8 cellular contexts compared by ENCODE assay signal in the genomic region with DNA sequence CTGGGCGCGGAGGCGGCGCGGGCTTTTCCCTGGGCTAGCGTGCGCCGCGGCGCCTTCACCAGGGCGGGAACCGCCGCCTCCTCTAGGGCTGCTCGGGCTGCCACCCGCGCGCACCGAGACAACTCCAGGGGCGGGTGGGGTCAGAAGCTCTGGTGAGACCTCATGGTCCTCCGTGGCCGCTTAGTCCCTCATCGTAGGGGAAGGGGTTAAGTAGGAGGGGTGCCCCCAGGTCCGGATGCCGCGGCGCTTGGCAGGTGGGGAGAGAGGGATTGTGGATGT. TPM values are rescaled to one million over a fixed set of nuclear protein-coding genes. Genes with fewer than 3 reads are reported as not detected.
DNase-seq lines count a peak whose midpoint lies in the region; ATAC-seq, FAIRE-seq and TF ChIP-seq lines count a peak whose summit lies in the region.

No MANE protein-coding gene starts in this region.

- ATAC-seq in K562: peak; percentile 45
- ATAC-seq in HG02759 (IDR thresholded peaks at IDR 0.05; ENCODE audit: unreplicated experiment): no peak
- no peak for ATAC-seq in HG02642 (IDR thresholded peaks at IDR 0.05; ENCODE audit: poor library complexity, unreplicated experiment)

- no peaks in the 10 kb centered on the region for H3K9me3 ChIP-seq in K562 (replicated peaks; ENCODE audit: control insufficient read depth, insufficient read depth, low read depth, low read length)

- H3K4me1 Mint-ChIP-seq in activated T-cell treated with anti-CD3 and anti-CD28 coated beads, Interleukin-2, amount 50 U/mL, for 24 hours (ENCODE audit: low read depth): peaks cover 9% of the 10 kb centered on the region
- peaks cover 10 to 15% of the 10 kb centered on the region in 2 donors for H3K4me1 Mint-ChIP-seq in immature natural killer cell

- TF ChIP-seq POLR2A in K562 (conservative IDR thresholded peaks at IDR 0.05): no peak

- peaks cover 18% of the 10 kb centered on the region in 2 experiments for H3K27me3 ChIP-seq in K562 (ENCODE audit: control insufficient read depth in 2 of 2, insufficient read depth in 2 of 2, low read length in 2 of 2)

- FAIRE-seq in K562 (lab: Jason Lieb, UNC): no peak

- no peaks in the 10 kb centered on the region for H3K9me3 Mint-ChIP-seq in activated T-cell treated with anti-CD3 and anti-CD28 coated beads, Interleukin-2, amount 50 U/mL, for 24 hours
- H3K9me3 Mint-ChIP-seq in immature natural killer cell: peaks cover 0 to 35% (median 0%) of the 10 kb centered on the region in 6 donors

- H3K9ac ChIP-seq in K562 (ENCODE audit: insufficient read depth in 1 of 2, low read depth in 2 of 2, low read length in 2 of 2): no peak overlapping the region

- intact Hi-C loops in K562 (cut with micrococcal nuclease): no loop called here

- H3K36me3 ChIP-seq in K562 (ENCODE audit: control insufficient read depth, insufficient read depth, low read length): no peaks in the 10 kb centered on the region

- no peaks in the 10 kb centered on the region for H4K20me1 ChIP-seq in K562 (replicated peaks; ENCODE audit: control insufficient read depth, insufficient read depth, low read length)

- WGBS in K562 (ENCODE audit: insufficient coverage, low coverage, missing lambda C conversion rate): under 1% methylated on average over 17 of the region's 26 CpGs

- no peak overlapping the region for H3K4me3 ChIP-seq in K562

- no peak overlapping the region for H3K4me2 ChIP-seq in K562 (ENCODE audit: insufficient read depth, low read length)

- TF ChIP-seq RAD21 in K562 (CRISPR knock-in tag; conservative IDR thresholded peaks at IDR 0.05 in 1 of 2, IDR thresholded peaks at IDR 0.05 in 1 of 2): no peak

- H3K4me1 ChIP-seq in K562 (replicated peaks in 1 of 2; ENCODE audit: control insufficient read depth in 2 of 2, insufficient read depth in 2 of 2, low read length in 2 of 2): peaks cover 0 to 22% of the 10 kb centered on the region in 2 experiments; a peak in 4 of 5 replicates

- H3K27ac Mint-ChIP-seq in activated T-cell treated with anti-CD3 and anti-CD28 coated beads, Interleukin-2, amount 50 U/mL, for 24 hours: no peak overlapping the region
- no peak overlapping the region for H3K27ac Mint-ChIP-seq in immature natural killer cell

- H3K9me1 ChIP-seq in K562 (ENCODE audit: control insufficient read depth, insufficient read depth, low read length): no peaks in the 10 kb centered on the region

- POLR2A ChIA-PET in K562 (lab: Yijun Ruan, JAX): interaction anchor here (0.9 kb wide), 1 partner anchor 9 kb away, joined by 3 read pairs; no protein-coding TSS in a partner anchor

- no peaks in the 10 kb centered on the region for H3K79me2 ChIP-seq in K562 (ENCODE audit: control insufficient read depth, insufficient read depth, low read length)

- BruUV-seq in K562 (replicated peaks; lab: Mats Ljungman, UMichigan): no TSS peak

- peaks cover 69% of the 10 kb centered on the region for H3K27me3 Mint-ChIP-seq in activated T-cell treated with anti-CD3 and anti-CD28 coated beads, Interleukin-2, amount 50 U/mL, for 24 hours
- peaks cover 13 to 54% (median 25%) of the 10 kb centered on the region in 3 donors for H3K27me3 Mint-ChIP-seq in immature natural killer cell (ENCODE audit: low read depth in 3 of 3)

- no peak overlapping the region for H2AFZ ChIP-seq in K562 (ENCODE audit: low read depth, low read length)

- no peak overlapping the region for H3K27ac ChIP-seq in K562 (ENCODE audit: extremely low read depth, low read depth, low read length)

- in situ Hi-C loops in K562 (cut with MboI): no loop called here

- no peaks in the 10 kb centered on the region for H3K36me3 Mint-ChIP-seq in activated T-cell treated with anti-CD3 and anti-CD28 coated beads, Interleukin-2, amount 50 U/mL, for 24 hours (ENCODE audit: low read depth)
- H3K36me3 Mint-ChIP-seq in immature natural killer cell: peaks cover 0 to 3% (median 0%) of the 10 kb centered on the region in 3 donors

- DNase-seq in activated T-cell treated with anti-CD3 and anti-CD28 coated beads, Interleukin-2, amount 50 U/mL, for 24 hours: no peak
- no peak for DNase-seq in activated T-cell treated with anti-CD3 and anti-CD28 coated beads for 4 hours
- DNase-seq in K562 (ENCODE audit: extremely low read depth in 1 of 4, low spot score in 3 of 4): no peak
- DNase-seq in immature natural killer cell: peak in 2 of 3 donors; percentile 2 to 4
- peak; percentile 33 for DNase-seq in stimulated activated CD8-positive, alpha-beta memory T cell treated with anti-CD3 and anti-CD28 coated beads, Interleukin-4, amount 100 ng/mL, for 48 hours
- DNase-seq in inferior parietal cortex (ENCODE audit: extremely low spot score): no peak

- TF ChIP-seq EP300 in K562 (IDR thresholded peaks at IDR 0.05; ENCODE audit: low read length): no peak

- no peak for TF ChIP-seq CTCF in K562 (IDR thresholded peaks at IDR 0.05 in 2 of 3, conservative IDR thresholded peaks at IDR 0.05 in 1 of 3; ENCODE audit: insufficient read depth in 2 of 3, low read depth in 1 of 3, low read length in 3 of 3)

- CTCF ChIA-PET in K562 (lab: Yijun Ruan, JAX; ENCODE audit: low intra/inter-chr PET ratio): interaction anchor here (0.6 kb wide), 1 partner anchor 9 kb away, joined by 3 read pairs; no protein-coding TSS in a partner anchor

- H3K4me3 Mint-ChIP-seq in activated T-cell treated with anti-CD3 and anti-CD28 coated beads, Interleukin-2, amount 50 U/mL, for 24 hours: peak overlapping the region; percentile 53
- peak overlapping the region; percentile 44 to 63 (median 48) for H3K4me3 Mint-ChIP-seq in immature natural killer cell

TF ChIP-seq in K562, 482 proteins besides CTCF, POLR2A, EP300 and RAD21:
- TF ChIP-seq KLF6 (CRISPR knock-in tag; IDR thresholded peaks at IDR 0.05; ENCODE audit: borderline replicate concordance): no peak

RNA-seq across cellular contexts. Expression of gene SERTAD4, which starts 0.6 kb away (rescaled TPM):
- not detected in 2 replicates for total RNA-seq in K562 (2011; cell fraction: chromatin; rRNA removed; ENCODE audit: low replicate concordance)
- not detected in 2 replicates for total RNA-seq in K562 (2011; cell fraction: nucleolus; rRNA removed)
- not detected in 2 replicates for total RNA-seq in K562 (2011; cell fraction: nucleoplasm; rRNA removed)
- total RNA-seq in K562 (2014; rRNA removed) (not detected in 2 replicates), K562 (2014; rRNA removed; fragmentation: Illumina TruSeq; extraction: Trizol) (not detected in 2 replicates), K562 (2015; rRNA removed; fragmentation: Illumina TruSeq; extraction: Trizol) (not detected in 2 replicates), K562 (2021) (not detected in 2 replicates)
- polyA plus RNA-seq in K562 (2011; rRNA removed) (not detected in 2 replicates), K562 (2014; fragmentation: Illumina TruSeq; extraction: Trizol) (not detected in 2 replicates), K562 (2014; fragmentation: Nextera tagmentation; extraction: Ambion mirVana) (not detected), K562 (2014; rRNA removed) (not detected in 2 replicates), immature natural killer cell (not detected)
- polyA plus RNA-seq in K562 (2011; cell fraction: cytosol; rRNA removed): not detected in 2 replicates
- not detected in 2 replicates for polyA plus RNA-seq in K562 (2011; cell fraction: nucleus; rRNA removed)
- not detected in 2 replicates for polyA plus RNA-seq in K562 (2012)
- polyA minus RNA-seq in K562 (2011; rRNA and poly(A)+ RNA removed): not detected in 2 replicates
- not detected in 2 replicates for polyA minus RNA-seq in K562 (2011; cell fraction: cytosol; rRNA and poly(A)+ RNA removed)
- polyA minus RNA-seq in K562 (2011; cell fraction: nucleus; rRNA and poly(A)+ RNA removed): not detected in 2 replicates

Comparison
In these comparisons a context has a peak if more than half of its experiments do, and no peak if none do; other contexts are left out.
1. DNase-seq: peak in immature natural killer cell (2 of 3) and stimulated activated CD8-positive, alpha-beta memory T cell treated with anti-CD3 and anti-CD28 coated beads, Interleukin-4, amount 100 ng/mL, for 48 hours (single experiment); none in activated T-cell treated with anti-CD3 and anti-CD28 coated beads, Interleukin-2, amount 50 U/mL, for 24 hours (single experiment), activated T-cell treated with anti-CD3 and anti-CD28 coated beads for 4 hours (single experiment), K562 (0 of 4) and inferior parietal cortex (single experiment).